19 cellular contexts compared by ENCODE assay signal in genomic region chr22:45583504-45583903, GRCh38.
A peak's percentile ranks its signal among the peaks of the same experiment; 100 is the strongest.
DNase-seq lines count a peak whose midpoint lies in the region; ATAC-seq and TF ChIP-seq lines count a peak whose summit lies in the region.
"Had no signal": no experiment of that assay in that cellular context is flagged by ENCODE, and none has a peak within 500 bp of the region (broad histone marks: within the 10 kb centered on the region; RNA-seq: fewer than 3 reads in every experiment).

No MANE protein-coding gene starts in this region.

- H3K9me3 ChIP-seq in HUES6 (ENCODE audit: control insufficient read depth, insufficient read depth, low read depth, low read length), result no peaks in the 10 kb centered on the region
- no peaks in the 10 kb centered on the region for H3K9me3 ChIP-seq in mammary epithelial cell (replicated peaks; ENCODE audit: insufficient read depth, low read length)
- H3K9me3 ChIP-seq: left lung, testis had no signal

- H3K9ac ChIP-seq in HUES6 (ENCODE audit: low read length) (no peak overlapping the region), mammary epithelial cell (ENCODE audit: insufficient read depth, low read length) (no peak overlapping the region)

- peaks cover 11% of the 10 kb centered on the region for H3K4me1 ChIP-seq in HUES6 (ENCODE audit: control insufficient read depth, insufficient read depth, low read length)
- peaks cover 3% of the 10 kb centered on the region for H3K4me1 ChIP-seq in mammary epithelial cell (ENCODE audit: insufficient read depth, low read length)
- H3K4me1 ChIP-seq: testis had no signal

- DNase-seq in activated CD8-positive, alpha-beta memory T cell treated with anti-CD3 and anti-CD28 coated beads, Interleukin-2, amount 10 ng/mL, durations not matched to agents 7 days and 5 days, result peak; percentile 64
- no peak for DNase-seq in activated CD8-positive, alpha-beta memory T cell treated with anti-CD3 and anti-CD28 coated beads, Interleukin-2, amount 50 U/mL, for 4 hours
- no peak for DNase-seq in activated B cell treated with CpG ODN at 0.5 μM for 24 hours
- no peak for DNase-seq in nephron progenitor cell
- no peak for DNase-seq in epidermal melanocyte (ENCODE audit: insufficient read length, low spot score)
- DNase-seq in GOT3 (lab: John Stamatoyannopoulos, UW), result no peak
- DNase-seq in mammary epithelial cell, result no peak
- DNase-seq: ACHN; activated CD4-positive, alpha-beta T cell treated with anti-CD3 and anti-CD28 coated beads, Interleukin-2, amount 50 U/mL, for 48 hours; activated effector memory CD4-positive, alpha-beta T cell treated with anti-CD3 and anti-CD28 coated beads, Interleukin-2, amount 50 U/mL, for 16 hours; effector CD4-positive, alpha-beta T cell; GDM1; Kasumi-1; left lung; NCI-H510A treated with DMSO at 0.1 percent for 48 hours; T-helper 9 cell; testis had no signal

- intact Hi-C loops in activated B cell treated with CpG ODN at 0.5 μM for 24 hours (cut with micrococcal nuclease), result no loop called here
- intact Hi-C loops in mammary epithelial cell (cut with micrococcal nuclease), result no loop called here

- POLR2A ChIA-PET in activated B cell treated with CpG ODN at 0.5 μM for 24 hours (lab: Charles Lee), result no interaction called here

- TF ChIP-seq CTCF in activated B cell treated with CpG ODN at 0.5 μM for 24 hours (IDR thresholded peaks at IDR 0.05) (no peak), nephron progenitor cell (IDR thresholded peaks at IDR 0.05) (no peak), mammary epithelial cell (conservative IDR thresholded peaks at IDR 0.05 in 1 of 2, IDR thresholded peaks at IDR 0.05 in 1 of 2; ENCODE audit: extremely low read depth in 1 of 2, insufficient read depth in 1 of 2, low read depth in 1 of 2, low read length in 2 of 2) (no peak)

- ATAC-seq in activated CD8-positive, alpha-beta memory T cell treated with anti-CD3 and anti-CD28 coated beads, Interleukin-2, amount 10 ng/mL, durations not matched to agents 7 days and 5 days, result peak; percentile 79
- no peak for ATAC-seq in activated B cell treated with CpG ODN at 0.5 μM for 24 hours (ENCODE audit: low read depth)

- CTCF ChIA-PET in activated CD8-positive, alpha-beta memory T cell treated with anti-CD3 and anti-CD28 coated beads, Interleukin-2, amount 10 ng/mL, durations not matched to agents 7 days and 5 days (lab: Charles Lee), result interaction anchor here (0.6 to 1.1 kb wide), 3 partner anchors 60 to 280 kb away, joined by 3 to 4 read pairs (median 3); no protein-coding TSS in a partner anchor
- CTCF ChIA-PET in activated B cell treated with CpG ODN at 0.5 μM for 24 hours (lab: Charles Lee) (no interaction called here), mammary epithelial cell (lab: Charles Lee; ENCODE audit: low non-redundant PET) (no interaction called here)

- no peaks in the 10 kb centered on the region for H3K27me3 ChIP-seq in HUES6 (ENCODE audit: control insufficient read depth, insufficient read depth, low read length)
- H3K27me3 ChIP-seq in mammary epithelial cell (ENCODE audit: insufficient read depth, low read length), result no peaks in the 10 kb centered on the region
- H3K27me3 ChIP-seq: testis had no signal

- H3K36me3 ChIP-seq in HUES6 (ENCODE audit: control insufficient read depth, insufficient read depth, low read length) (peaks cover 6% of the 10 kb centered on the region; the same call in 1 of the 2 replicates), mammary epithelial cell (ENCODE audit: insufficient read depth, low read length) (no peaks in the 10 kb centered on the region)
- H3K36me3 ChIP-seq: cardiac muscle cell, left lung had no signal

- dilution Hi-C loops in mammary epithelial cell (cut with HindIII; ENCODE audit: low sequenced_read_pairs), result loop anchor here (10.0 kb wide), 1 partner anchor 401 kb away; no protein-coding TSS in a partner anchor

- H3K27ac Mint-ChIP-seq in activated CD8-positive, alpha-beta memory T cell treated with anti-CD3 and anti-CD28 coated beads, Interleukin-2, amount 10 ng/mL, durations not matched to agents 7 days and 5 days, result peak overlapping the region; percentile 72
- H3K27ac Mint-ChIP-seq in activated B cell treated with CpG ODN at 0.5 μM for 24 hours, result peak overlapping the region; percentile 42
- peak overlapping the region; percentile 49 for H3K27ac Mint-ChIP-seq in nephron progenitor cell

- H3K4me3 ChIP-seq in HUES6 (ENCODE audit: low read depth, low read length) (no peak overlapping the region), mammary epithelial cell (replicated peaks in 1 of 3; ENCODE audit: insufficient read depth in 1 of 3, low read depth in 2 of 3, low read length in 3 of 3) (no peak overlapping the region)
- H3K4me3 ChIP-seq: cardiac muscle cell, left lung, testis had no signal

- no peak overlapping the region for H3K4me2 ChIP-seq in mammary epithelial cell (ENCODE audit: insufficient read depth, low read depth, low read length)

- in situ Hi-C loops in mammary epithelial cell (cut with MboI; ENCODE audit: low sequenced_read_pairs in 2 of 2), result loop anchor here (5.0 to 10.0 kb wide), 2 partner anchors 61 to 404 kb away; no protein-coding TSS in a partner anchor

- no peaks in the 10 kb centered on the region for H3K36me3 Mint-ChIP-seq in activated CD8-positive, alpha-beta memory T cell treated with anti-CD3 and anti-CD28 coated beads, Interleukin-2, amount 10 ng/mL, durations not matched to agents 7 days and 5 days
- H3K36me3 Mint-ChIP-seq in activated B cell treated with CpG ODN at 0.5 μM for 24 hours (ENCODE audit: low read depth) (no peaks in the 10 kb centered on the region), nephron progenitor cell (ENCODE audit: low read depth) (no peaks in the 10 kb centered on the region)

- H4K20me1 ChIP-seq in mammary epithelial cell (ENCODE audit: insufficient read depth, low read length), result no peaks in the 10 kb centered on the region

- no peak overlapping the region for H3K4me3 Mint-ChIP-seq in activated CD8-positive, alpha-beta memory T cell treated with anti-CD3 and anti-CD28 coated beads, Interleukin-2, amount 10 ng/mL, durations not matched to agents 7 days and 5 days
- H3K4me3 Mint-ChIP-seq in activated B cell treated with CpG ODN at 0.5 μM for 24 hours (no peak overlapping the region), nephron progenitor cell (no peak overlapping the region)

- H2AFZ ChIP-seq in mammary epithelial cell (ENCODE audit: low read depth, low read length), result no peak overlapping the region

- H3K27me3 Mint-ChIP-seq in activated CD8-positive, alpha-beta memory T cell treated with anti-CD3 and anti-CD28 coated beads, Interleukin-2, amount 10 ng/mL, durations not matched to agents 7 days and 5 days, result no peaks in the 10 kb centered on the region
- H3K27me3 Mint-ChIP-seq in activated B cell treated with CpG ODN at 0.5 μM for 24 hours (peaks cover 3% of the 10 kb centered on the region), nephron progenitor cell (ENCODE audit: low read depth, poor library complexity) (no peaks in the 10 kb centered on the region)

- H3K79me2 ChIP-seq in mammary epithelial cell (ENCODE audit: insufficient read depth, low read length), result no peaks in the 10 kb centered on the region

- BruUV-seq in mammary epithelial cell (replicated peaks; lab: Mats Ljungman, UMichigan), result no TSS peak

- WGBS in mammary epithelial cell (ENCODE audit: low coverage, missing lambda C conversion rate), result 94% methylated on average over 5 of the region's 5 CpGs

- H3K4me1 Mint-ChIP-seq in activated CD8-positive, alpha-beta memory T cell treated with anti-CD3 and anti-CD28 coated beads, Interleukin-2, amount 10 ng/mL, durations not matched to agents 7 days and 5 days, result peaks cover 22% of the 10 kb centered on the region
- H3K4me1 Mint-ChIP-seq in activated B cell treated with CpG ODN at 0.5 μM for 24 hours (peaks cover 13% of the 10 kb centered on the region), nephron progenitor cell (peaks cover 26% of the 10 kb centered on the region)

- H3K9me3 Mint-ChIP-seq in activated CD8-positive, alpha-beta memory T cell treated with anti-CD3 and anti-CD28 coated beads, Interleukin-2, amount 10 ng/mL, durations not matched to agents 7 days and 5 days (ENCODE audit: low read depth), result no peaks in the 10 kb centered on the region
- H3K9me3 Mint-ChIP-seq in activated B cell treated with CpG ODN at 0.5 μM for 24 hours, result peaks cover 6% of the 10 kb centered on the region
- H3K9me3 Mint-ChIP-seq in nephron progenitor cell, result no peaks in the 10 kb centered on the region

- H3K27ac ChIP-seq in HUES6 (ENCODE audit: low read depth, low read length) (peak overlapping the region; percentile 28; the same call in 1 of the 2 replicates), mammary epithelial cell (ENCODE audit: insufficient read depth, low read depth, low read length) (no peak overlapping the region)
- H3K27ac ChIP-seq: cardiac muscle cell, left lung, testis had no signal
